Comparison of ENCODE assay signal across 17 cellular contexts in the genomic region with DNA sequence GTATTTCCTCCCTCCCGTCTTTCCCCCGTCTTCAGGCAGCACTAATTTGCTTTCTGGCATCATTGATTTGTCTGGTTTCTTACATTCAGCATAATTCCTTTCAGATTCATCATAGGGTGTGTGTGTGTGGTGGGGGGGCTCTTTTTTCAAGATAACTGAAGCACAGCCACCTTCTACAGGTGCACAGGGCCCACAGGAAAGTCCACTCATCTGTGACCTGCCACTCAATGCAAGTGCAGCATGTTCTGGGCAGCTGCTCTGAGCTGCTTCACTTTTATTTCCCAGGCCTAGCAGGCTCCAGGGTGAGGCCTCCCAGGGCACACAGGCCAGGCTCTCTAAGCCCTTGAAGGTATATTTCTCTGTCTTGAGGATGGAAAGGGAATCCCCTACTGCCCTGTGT. TPM values are rescaled to one million over a fixed set of nuclear protein-coding genes. Genes with fewer than 3 reads are reported as not detected.
DNase-seq lines count a peak whose midpoint lies in the region; ATAC-seq, FAIRE-seq and TF ChIP-seq lines count a peak whose summit lies in the region.
"Had no signal": no experiment of that assay in that cellular context is flagged by ENCODE, and none has a peak within 500 bp of the region (broad histone marks: within the 10 kb centered on the region; RNA-seq: fewer than 3 reads in every experiment).

No MANE protein-coding gene starts in this region.

- H3K4me1 Mint-ChIP-seq in GM23338: 0 out of 3 replicates have a peak, but pooled peaks cover 4% of the 10 kb centered on the region
- H3K4me1 Mint-ChIP-seq: CD8-positive, alpha-beta memory T cell had no signal

- H3K36me3 Mint-ChIP-seq in GM23338 (ENCODE audit: low read depth): no peaks in the 10 kb centered on the region
- H3K36me3 Mint-ChIP-seq: CD8-positive, alpha-beta memory T cell had no signal

- intact Hi-C loops in left lung (cut with DNase I): no loop called here
- intact Hi-C loops in prostate gland (cut with DNase I): no loop called here

- H4K5ac ChIP-seq in H1 (ENCODE audit: insufficient read length, low read depth, low read length): no peak overlapping the region

- H3K9me2 ChIP-seq in GM23338 (ENCODE audit: insufficient read depth): no peaks in the 10 kb centered on the region

- no peak for TF ChIP-seq EP300 in H1 (IDR thresholded peaks at IDR 0.05; ENCODE audit: borderline replicate concordance in 1 of 2, low read depth in 2 of 2, low read length in 2 of 2)

- H4K8ac ChIP-seq in H1 (ENCODE audit: extremely low read depth, insufficient read depth, low read length): peak overlapping the region; percentile 29; the same call in 1 of the 2 replicates

- H3K27ac ChIP-seq in GM23338 (ENCODE audit: low read depth) (no peak overlapping the region), H1 (ENCODE audit: low read depth, low read length) (no peak overlapping the region), left lung (no peak overlapping the region), thoracic aorta (peak overlapping the region; percentile 77 to 88), prostate gland (no peak overlapping the region)
- H3K27ac ChIP-seq: 22Rv1, BLaER1 had no signal

- H3K23ac ChIP-seq in H1 (ENCODE audit: insufficient read length): no peak overlapping the region

- H3K9me3 ChIP-seq in H1 (ENCODE audit: insufficient read depth in 2 of 2, low read depth in 1 of 2, low read length in 1 of 2) (no peaks in the 10 kb centered on the region), left lung (no peaks in the 10 kb centered on the region), thoracic aorta (no peaks in the 10 kb centered on the region), prostate gland (no peaks in the 10 kb centered on the region)
- H3K9me3 ChIP-seq: Caco-2 had no signal

- no peaks in the 10 kb centered on the region; the same call in 1 of the 2 replicates for H3K23me2 ChIP-seq in H1 (ENCODE audit: low read depth, low read length)

- 88% methylated on average over 2 of the region's 2 CpGs; no CpG with 5 or more reads in 1 of the 2 experiments for WGBS in H1 (ENCODE audit: extremely low coverage in 1 of 2, insufficient coverage in 1 of 2, insufficient read length in 1 of 2, insufficient replicate concordance in 2 of 2, low coverage in 1 of 2, low lambda C conversion rate in 2 of 2, missing lambda C conversion rate in 1 of 2), 2 experiments
- 97% methylated on average over 2 of the region's 2 CpGs for WGBS in prostate gland

- H2BK20ac ChIP-seq in H1 (ENCODE audit: low read length): no peak overlapping the region

- TF ChIP-seq CTCF in GM23338 (conservative IDR thresholded peaks at IDR 0.05; ENCODE audit: low read depth in 2 of 2): no peak
- TF ChIP-seq CTCF in H1 (IDR thresholded peaks at IDR 0.05; ENCODE audit: control extremely low read depth in 1 of 3, insufficient read depth in 1 of 3, low read depth in 1 of 3, low read length in 3 of 3): no peak
- no peak for TF ChIP-seq CTCF in left lung (IDR thresholded peaks at IDR 0.05)
- TF ChIP-seq CTCF in thoracic aorta (IDR thresholded peaks at IDR 0.05): no peak
- no peak for TF ChIP-seq CTCF in prostate gland (IDR thresholded peaks at IDR 0.05)

- no peak overlapping the region for H3K4me2 ChIP-seq in GM23338
- H3K4me2 ChIP-seq in H1 (ENCODE audit: insufficient read depth in 1 of 2, low read depth in 2 of 2, low read length in 2 of 2): no peak overlapping the region
- H3K4me2 ChIP-seq: BLaER1 had no signal

- no peak for TF ChIP-seq POLR2A in H1 (IDR thresholded peaks at IDR 0.05; ENCODE audit: control extremely low read depth in 1 of 2, low read depth in 2 of 2, low read length in 2 of 2)
- TF ChIP-seq POLR2A in prostate gland (IDR thresholded peaks at IDR 0.05): no peak

- no peak overlapping the region for H3K4ac ChIP-seq in H1 (replicated peaks; ENCODE audit: insufficient read length, low read depth, low read length)

- no peak overlapping the region for H3K56ac ChIP-seq in H1 (replicated peaks; ENCODE audit: insufficient read length, low read depth, low read length)

- POLR2A ChIA-PET in H1 (lab: Charles Lee; ENCODE audit: partially characterized antibody): interaction anchor here (1.1 to 1.9 kb wide), 4 partner anchors 10 to 41 kb away, joined by 3 to 7 read pairs (median 4); no protein-coding TSS in a partner anchor

- DNase-seq in GM23338 (ENCODE audit: low spot score) (no peak), H1 (ENCODE audit: low read depth in 1 of 2, low spot score in 2 of 2) (no peak), left lung (no peak), thoracic aorta (ENCODE audit: low spot score) (no peak), prostate gland (ENCODE audit: low spot score) (no peak), NCI-H1105 (lab: John Stamatoyannopoulos, UW) (no peak), NCI-H526 (lab: John Stamatoyannopoulos, UW) (no peak)
- DNase-seq: Caco-2; CD8-positive, alpha-beta memory T cell; DND-41; GF-D8; H7 had no signal

- CTCF ChIA-PET in H1 (lab: Charles Lee; ENCODE audit: partially characterized antibody): interaction anchor here (1.3 kb wide), 1 partner anchor 14 kb away, joined by 5 read pairs; no protein-coding TSS in a partner anchor

- no peaks in the 10 kb centered on the region for H3F3A ChIP-seq in GM23338 (replicated peaks; ENCODE audit: low read depth)

- H3K4me3 ChIP-seq in GM23338 (no peak overlapping the region), H1 (ENCODE audit: extremely low read depth in 1 of 4, insufficient read depth in 2 of 4, low read depth in 3 of 4, low read length in 4 of 4) (no peak overlapping the region), left lung (no peak overlapping the region), thoracic aorta (no peak overlapping the region), prostate gland (no peak overlapping the region)
- H3K4me3 ChIP-seq: BLaER1 had no signal

- no peak overlapping the region for H2AK5ac ChIP-seq in H1 (ENCODE audit: low read depth, low read length)

- no peaks in the 10 kb centered on the region for H3K79me2 ChIP-seq in GM23338 (replicated peaks; ENCODE audit: insufficient read depth)
- no peaks in the 10 kb centered on the region for H3K79me2 ChIP-seq in H1 (ENCODE audit: control insufficient read depth in 1 of 2, insufficient read depth in 2 of 2, low read length in 2 of 2)

- H3K18ac ChIP-seq in H1 (ENCODE audit: extremely low read depth, low read length): no peak overlapping the region

- H4K91ac ChIP-seq in H1 (replicated peaks; ENCODE audit: insufficient read length, low read length): no peak overlapping the region

- no peak for FAIRE-seq in H1 (lab: Jason Lieb, UNC)
- FAIRE-seq: GM19239, HepG2 had no signal

- H3K79me1 ChIP-seq in H1 (ENCODE audit: low read depth, low read length): no peaks in the 10 kb centered on the region

- H3K9me3 Mint-ChIP-seq in GM23338: no peaks in the 10 kb centered on the region
- H3K9me3 Mint-ChIP-seq: CD8-positive, alpha-beta memory T cell had no signal

- no peak overlapping the region for H2BK5ac ChIP-seq in H1 (ENCODE audit: low read depth, low read length)

- no peaks in the 10 kb centered on the region for H4K20me1 ChIP-seq in GM23338 (replicated peaks; ENCODE audit: insufficient read depth)
- no peaks in the 10 kb centered on the region for H4K20me1 ChIP-seq in H1 (replicated peaks in 1 of 2; ENCODE audit: control insufficient read depth in 1 of 2, insufficient read depth in 2 of 2, low read length in 2 of 2)
- H4K20me1 ChIP-seq: BLaER1 had no signal

- no peak overlapping the region for H2BK12ac ChIP-seq in H1 (ENCODE audit: low read depth, low read length)

- H3K27ac Mint-ChIP-seq in GM23338: no peak overlapping the region
- H3K27ac Mint-ChIP-seq: CD8-positive, alpha-beta memory T cell had no signal

- H3K27me3 ChIP-seq in GM23338 (ENCODE audit: insufficient read depth) (no peaks in the 10 kb centered on the region), H1 (replicated peaks in 1 of 4; ENCODE audit: control insufficient read depth in 3 of 4, extremely low read depth in 1 of 4, insufficient read depth in 3 of 4, low read length in 3 of 4) (no peaks in the 10 kb centered on the region), left lung (no peaks in the 10 kb centered on the region), thoracic aorta (replicated peaks; ENCODE audit: insufficient read depth) (no peaks in the 10 kb centered on the region), prostate gland (replicated peaks; ENCODE audit: insufficient read depth) (no peaks in the 10 kb centered on the region)
- H3K27me3 ChIP-seq: BLaER1 had no signal

- peaks cover 4% of the 10 kb centered on the region for H3K27me3 Mint-ChIP-seq in GM23338 (ENCODE audit: insufficient read depth, low read depth, poor library complexity)

- no peaks in the 10 kb centered on the region for H3K36me3 ChIP-seq in GM23338 (ENCODE audit: insufficient read depth)
- H3K36me3 ChIP-seq in H1 (ENCODE audit: control insufficient read depth in 2 of 4, insufficient read depth in 4 of 4, low read length in 3 of 4): no peaks in the 10 kb centered on the region
- no peaks in the 10 kb centered on the region for H3K36me3 ChIP-seq in left lung
- no peaks in the 10 kb centered on the region for H3K36me3 ChIP-seq in thoracic aorta
- no peaks in the 10 kb centered on the region for H3K36me3 ChIP-seq in prostate gland
- H3K36me3 ChIP-seq: BLaER1 had no signal

- H3K14ac ChIP-seq in H1 (ENCODE audit: insufficient read length): no peak overlapping the region

- ATAC-seq in GM23338 (no peak), left lung (peak; percentile 21), thoracic aorta (ENCODE audit: insufficient number of reproducible peaks, low FRiP score, low read depth) (no peak), HG02798 (IDR thresholded peaks at IDR 0.05; ENCODE audit: poor library complexity, unreplicated experiment) (no peak)
- ATAC-seq: HepG2 had no signal

- H2BK15ac ChIP-seq in H1 (ENCODE audit: low read length): no peak overlapping the region

- H3K4me3 Mint-ChIP-seq in GM23338: no peak overlapping the region
- H3K4me3 Mint-ChIP-seq: CD8-positive, alpha-beta memory T cell had no signal

- H3K4me1 ChIP-seq in GM23338 (ENCODE audit: insufficient read depth): peaks cover 8% of the 10 kb centered on the region; the same call in 1 of the 2 replicates
- H3K4me1 ChIP-seq in H1 (replicated peaks in 1 of 4; ENCODE audit: control insufficient read depth in 3 of 4, insufficient read depth in 4 of 4, low read length in 3 of 4): no peaks in the 10 kb centered on the region
- H3K4me1 ChIP-seq in left lung: no peaks in the 10 kb centered on the region
- H3K4me1 ChIP-seq in thoracic aorta (ENCODE audit: control insufficient read depth in 1 of 2, low read depth in 2 of 2): peaks cover 9 to 65% of the 10 kb centered on the region in 2 donors
- H3K4me1 ChIP-seq in prostate gland (replicated peaks): no peaks in the 10 kb centered on the region
- H3K4me1 ChIP-seq: BLaER1, Caco-2 had no signal

- no peak overlapping the region for H3K9ac ChIP-seq in H1 (replicated peaks in 1 of 4; ENCODE audit: extremely low read depth in 1 of 4, low read depth in 3 of 4, low read length in 3 of 4)
- H3K9ac ChIP-seq: BLaER1 had no signal

- H2AFZ ChIP-seq in GM23338 (peak overlapping the region; percentile 52; the same call in 1 of the 2 replicates), H1 (ENCODE audit: low read length) (no peak overlapping the region)

- H2BK120ac ChIP-seq in H1 (replicated peaks; ENCODE audit: low read depth, low read length): no peak overlapping the region

- no peak for TF ChIP-seq RAD21 in H1 (IDR thresholded peaks at IDR 0.05 in 1 of 2, conservative IDR thresholded peaks at IDR 0.05 in 1 of 2; ENCODE audit: low read depth in 2 of 2, low read length in 2 of 2)

RNA-seq across cellular contexts. Expression of gene MYH10, which starts 35.2 kb away (rescaled TPM):
- 230 and 246 TPM in 2 replicates for total RNA-seq in GM23338 (2014; rRNA removed; shearing (Covaris generic))
- polyA plus RNA-seq in GM23338 (2016; fragmentation: Nextera tagmentation; extraction: Ambion mirVana) (78.1 and 89.5 TPM in 2 replicates), H1 (2011; rRNA removed) (64.1 and 80.8 TPM in 2 replicates)
- 283 and 289 TPM in 2 replicates for total RNA-seq in H1 (2021; fragmentation: NEBNext Ultra II Directional; extraction: Animal tissue kit (Norgen Biotek cat#: 25700))
- polyA plus RNA-seq in H1 (2011; cell fraction: cytosol; rRNA removed): 116 TPM
- polyA plus RNA-seq in H1 (2011; cell fraction: nucleus; rRNA removed): 381 TPM
- polyA plus RNA-seq in H1 (2012, experiment 1 of 2): 156 to 205 TPM (median 187 TPM) in 4 replicates
- 7.9 TPM for polyA plus RNA-seq in H1 (2012, experiment 2 of 2)
- polyA plus RNA-seq in H1 (2013, experiment 1 of 2): 95.2 TPM
- 86.2 TPM for polyA plus RNA-seq in H1 (2013, experiment 2 of 2)
- polyA minus RNA-seq in H1 (2011; rRNA and poly(A)+ RNA removed): 161 and 239 TPM in 2 replicates
- 157 TPM for polyA minus RNA-seq in H1 (2011; cell fraction: cytosol; rRNA and poly(A)+ RNA removed)
- polyA minus RNA-seq in H1 (2011; cell fraction: nucleus; rRNA and poly(A)+ RNA removed): 250 TPM
- total RNA-seq in left lung (100 to 1,000 TPM in 1 of 2 donors, 10 to 100 TPM in 1; 70.9 to 100 TPM), thoracic aorta (1,000 to 10,000 TPM; 1,436 to 1,719 TPM), prostate gland (10 to 100 TPM; 48.6 to 56.6 TPM)

Comparison
In these comparisons a context has a peak if more than half of its experiments do, and no peak if none do; other contexts are left out.
1. H3K27ac ChIP-seq: peak in thoracic aorta (2 of 2); none in GM23338 (single experiment), H1 (single experiment), left lung (0 of 2) and prostate gland (0 of 2).